In genomic region chr2:236576978-236577377, GRCh38 we compare ENCODE assay signal across 18 cellular contexts. TPM values are rescaled to one million over a fixed set of nuclear protein-coding genes. Genes with fewer than 3 reads are reported as not detected.
DNase-seq lines count a peak whose midpoint lies in the region; FAIRE-seq and TF ChIP-seq lines count a peak whose summit lies in the region.
"Had no signal": no experiment of that assay in that cellular context is flagged by ENCODE, and none has a peak within 500 bp of the region (broad histone marks: within the 10 kb centered on the region; RNA-seq: fewer than 3 reads in every experiment).

No MANE protein-coding gene starts in this region.

- no peak for TF ChIP-seq CTCF in astrocyte (IDR thresholded peaks at IDR 0.05; ENCODE audit: insufficient read depth, low read depth, low read length)

- H3K4me3 Mint-ChIP-seq in astrocyte (ENCODE audit: unreplicated experiment), result no peak overlapping the region
- H3K4me3 Mint-ChIP-seq: activated naive CD8-positive, alpha-beta T cell; activated T-cell treated with anti-CD3 and anti-CD28 coated beads, Interleukin-2, amount 50 U/mL, for 4 hours had no signal

- H3K27me3 ChIP-seq in astrocyte (ENCODE audit: insufficient read depth, low read length), result peaks cover 1% of the 10 kb centered on the region
- peaks cover 0 to 2% (median 0%) of the 10 kb centered on the region in 5 donors for H3K27me3 ChIP-seq in subcutaneous abdominal adipose tissue (ENCODE audit: control insufficient read depth in 5 of 5, insufficient read depth in 4 of 5, low read length in 5 of 5)
- H3K27me3 ChIP-seq: cardiac muscle cell, MG63 had no signal

- H2AFZ ChIP-seq in astrocyte (ENCODE audit: low read depth, low read length), result no peak overlapping the region
- H2AFZ ChIP-seq: PC-9 had no signal

- H4K20me1 ChIP-seq in astrocyte (ENCODE audit: insufficient read depth, low read length), result peaks cover 33% of the 10 kb centered on the region

- H3K4me2 ChIP-seq in astrocyte (ENCODE audit: low read length), result no peak overlapping the region
- H3K4me2 ChIP-seq: PC-9 had no signal

- peaks cover 53% of the 10 kb centered on the region for H3K36me3 Mint-ChIP-seq in astrocyte (ENCODE audit: low read depth, unreplicated experiment)

- H3K27ac ChIP-seq in astrocyte (ENCODE audit: low read depth, low read length) (no peak overlapping the region), subcutaneous abdominal adipose tissue (ENCODE audit: low read depth, low read length) (peak overlapping the region; percentile 96)
- H3K27ac ChIP-seq: cardiac muscle cell, PC-9 had no signal

- H3K27ac Mint-ChIP-seq in astrocyte (ENCODE audit: unreplicated experiment), result peak overlapping the region; percentile 15
- H3K27ac Mint-ChIP-seq: activated naive CD8-positive, alpha-beta T cell had no signal

- FAIRE-seq in astrocyte (lab: Jason Lieb, UNC) (no peak), frontal cortex (lab: Jason Lieb, UNC) (no peak)
- FAIRE-seq: islet of Langerhans, small intestine had no signal

- peaks cover 2% of the 10 kb centered on the region for H3K27me3 Mint-ChIP-seq in astrocyte (ENCODE audit: low read depth, unreplicated experiment)
- H3K27me3 Mint-ChIP-seq: activated naive CD8-positive, alpha-beta T cell had no signal

- H3K79me2 ChIP-seq in astrocyte (ENCODE audit: insufficient read depth, low read length), result peaks cover 79% of the 10 kb centered on the region

- H3K36me3 ChIP-seq in astrocyte (ENCODE audit: insufficient read depth, low read length), result no peaks in the 10 kb centered on the region
- H3K36me3 ChIP-seq in subcutaneous abdominal adipose tissue (ENCODE audit: control insufficient read depth in 5 of 5, insufficient read depth in 5 of 5, low read length in 5 of 5), result peaks cover 0 to 33% (median 17%) of the 10 kb centered on the region in 5 donors
- H3K36me3 ChIP-seq: cardiac muscle cell had no signal

- H3K4me1 ChIP-seq in astrocyte (ENCODE audit: insufficient read depth, low read length) (no peaks in the 10 kb centered on the region), subcutaneous abdominal adipose tissue (ENCODE audit: control insufficient read depth in 5 of 5, insufficient read depth in 5 of 5, low read length in 5 of 5) (peaks cover 9 to 87% (median 73%) of the 10 kb centered on the region in 5 donors)

- H3K4me1 Mint-ChIP-seq in astrocyte (ENCODE audit: low read depth, unreplicated experiment), result peaks cover 45% of the 10 kb centered on the region

- no peaks in the 10 kb centered on the region for H3K9me3 ChIP-seq in astrocyte (ENCODE audit: insufficient read depth, low read depth, low read length)
- no peaks in the 10 kb centered on the region for H3K9me3 ChIP-seq in subcutaneous abdominal adipose tissue (ENCODE audit: control insufficient read depth in 5 of 5, low read length in 5 of 5)
- H3K9me3 ChIP-seq: MG63 had no signal

- H3K4me3 ChIP-seq in astrocyte (ENCODE audit: insufficient read depth, low read depth, low read length), result no peak overlapping the region
- H3K4me3 ChIP-seq in subcutaneous abdominal adipose tissue (ENCODE audit: low read depth in 1 of 5, low read length in 5 of 5), result peak overlapping the region in 3 of 5 donors; percentile 19 to 39 (median 29)
- H3K4me3 ChIP-seq: cardiac muscle cell, MG63, PC-9 had no signal

- peaks cover 5% of the 10 kb centered on the region for H3K9me3 Mint-ChIP-seq in astrocyte (ENCODE audit: unreplicated experiment)
- H3K9me3 Mint-ChIP-seq: activated T-cell treated with anti-CD3 and anti-CD28 coated beads, Interleukin-2, amount 50 U/mL, for 4 hours had no signal

- H3K9ac ChIP-seq in astrocyte (ENCODE audit: low read length), result no peak overlapping the region
- H3K9ac ChIP-seq in subcutaneous abdominal adipose tissue (ENCODE audit: low read length in 5 of 5), result peak overlapping the region in 4 of 5 donors; percentile 17 to 50 (median 26)

- DNase-seq in NCI-H510A treated with DMSO at 0.1 percent for 48 hours (lab: John Stamatoyannopoulos, UW), result peak; percentile 16
- DNase-seq in NCI-H510A (lab: John Stamatoyannopoulos, UW), result no peak
- DNase-seq in astrocyte (ENCODE audit: low read depth), result no peak
- DNase-seq in left kidney (ENCODE audit: low read depth, low spot score), result peak; percentile 38
- DNase-seq in GM03348 (ENCODE audit: low spot score), result no peak
- no peak for DNase-seq in frontal cortex (ENCODE audit: low spot score in 2 of 2)
- no peak for DNase-seq in effector CD4-positive, alpha-beta T cell
- DNase-seq: activated CD4-positive, alpha-beta T cell treated with anti-CD3 and anti-CD28 coated beads, Interleukin-2, amount 50 U/mL, for 4 hours; activated T-cell treated with anti-CD3 and anti-CD28 coated beads, Interleukin-2, amount 50 U/mL, for 4 hours; Calu3; H7; MG63; PC-9; small intestine had no signal

RNA-seq across cellular contexts. Expression of gene ACKR3, which starts 7.4 kb away (rescaled TPM):
- 72.7 and 88.3 TPM in 2 replicates for total RNA-seq in astrocyte
- total RNA-seq in frontal cortex, result 20.0 TPM

Comparison
In these comparisons a context has a peak if more than half of its experiments do, and no peak if none do; other contexts are left out.
1. DNase-seq: peak in NCI-H510A treated with DMSO at 0.1 percent for 48 hours (single experiment) and left kidney (single experiment); none in NCI-H510A (single experiment), astrocyte (single experiment), GM03348 (single experiment), frontal cortex (0 of 2) and effector CD4-positive, alpha-beta T cell (single experiment).